Comparison of ENCODE assay signal across 1 cellular context in the genomic region with DNA sequence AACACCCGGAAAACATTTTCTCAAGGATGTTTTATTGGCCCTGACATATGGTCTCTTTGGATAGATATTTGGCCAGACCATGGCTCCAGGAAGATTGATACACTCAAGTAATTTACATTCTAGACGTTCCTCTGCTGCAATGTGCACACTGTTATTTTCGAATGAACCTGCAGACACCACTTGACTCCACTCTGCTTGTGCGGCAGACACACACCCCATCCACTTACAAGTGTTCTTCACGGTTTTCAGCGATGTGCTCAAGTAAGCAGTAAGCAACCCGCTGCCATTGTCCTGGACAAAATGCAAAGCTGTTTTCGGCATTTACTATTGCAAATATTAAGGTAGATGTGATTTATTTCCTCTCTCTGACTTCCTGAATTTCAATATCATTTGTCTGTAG.
TF ChIP-seq lines count a peak whose summit lies in the region.

No MANE protein-coding gene starts in this region.

TF ChIP-seq in GM23338, 12 proteins besides CTCF, POLR2A, EP300 and RAD21 (continued from another document):
- TF ChIP-seq, protein P1, sequence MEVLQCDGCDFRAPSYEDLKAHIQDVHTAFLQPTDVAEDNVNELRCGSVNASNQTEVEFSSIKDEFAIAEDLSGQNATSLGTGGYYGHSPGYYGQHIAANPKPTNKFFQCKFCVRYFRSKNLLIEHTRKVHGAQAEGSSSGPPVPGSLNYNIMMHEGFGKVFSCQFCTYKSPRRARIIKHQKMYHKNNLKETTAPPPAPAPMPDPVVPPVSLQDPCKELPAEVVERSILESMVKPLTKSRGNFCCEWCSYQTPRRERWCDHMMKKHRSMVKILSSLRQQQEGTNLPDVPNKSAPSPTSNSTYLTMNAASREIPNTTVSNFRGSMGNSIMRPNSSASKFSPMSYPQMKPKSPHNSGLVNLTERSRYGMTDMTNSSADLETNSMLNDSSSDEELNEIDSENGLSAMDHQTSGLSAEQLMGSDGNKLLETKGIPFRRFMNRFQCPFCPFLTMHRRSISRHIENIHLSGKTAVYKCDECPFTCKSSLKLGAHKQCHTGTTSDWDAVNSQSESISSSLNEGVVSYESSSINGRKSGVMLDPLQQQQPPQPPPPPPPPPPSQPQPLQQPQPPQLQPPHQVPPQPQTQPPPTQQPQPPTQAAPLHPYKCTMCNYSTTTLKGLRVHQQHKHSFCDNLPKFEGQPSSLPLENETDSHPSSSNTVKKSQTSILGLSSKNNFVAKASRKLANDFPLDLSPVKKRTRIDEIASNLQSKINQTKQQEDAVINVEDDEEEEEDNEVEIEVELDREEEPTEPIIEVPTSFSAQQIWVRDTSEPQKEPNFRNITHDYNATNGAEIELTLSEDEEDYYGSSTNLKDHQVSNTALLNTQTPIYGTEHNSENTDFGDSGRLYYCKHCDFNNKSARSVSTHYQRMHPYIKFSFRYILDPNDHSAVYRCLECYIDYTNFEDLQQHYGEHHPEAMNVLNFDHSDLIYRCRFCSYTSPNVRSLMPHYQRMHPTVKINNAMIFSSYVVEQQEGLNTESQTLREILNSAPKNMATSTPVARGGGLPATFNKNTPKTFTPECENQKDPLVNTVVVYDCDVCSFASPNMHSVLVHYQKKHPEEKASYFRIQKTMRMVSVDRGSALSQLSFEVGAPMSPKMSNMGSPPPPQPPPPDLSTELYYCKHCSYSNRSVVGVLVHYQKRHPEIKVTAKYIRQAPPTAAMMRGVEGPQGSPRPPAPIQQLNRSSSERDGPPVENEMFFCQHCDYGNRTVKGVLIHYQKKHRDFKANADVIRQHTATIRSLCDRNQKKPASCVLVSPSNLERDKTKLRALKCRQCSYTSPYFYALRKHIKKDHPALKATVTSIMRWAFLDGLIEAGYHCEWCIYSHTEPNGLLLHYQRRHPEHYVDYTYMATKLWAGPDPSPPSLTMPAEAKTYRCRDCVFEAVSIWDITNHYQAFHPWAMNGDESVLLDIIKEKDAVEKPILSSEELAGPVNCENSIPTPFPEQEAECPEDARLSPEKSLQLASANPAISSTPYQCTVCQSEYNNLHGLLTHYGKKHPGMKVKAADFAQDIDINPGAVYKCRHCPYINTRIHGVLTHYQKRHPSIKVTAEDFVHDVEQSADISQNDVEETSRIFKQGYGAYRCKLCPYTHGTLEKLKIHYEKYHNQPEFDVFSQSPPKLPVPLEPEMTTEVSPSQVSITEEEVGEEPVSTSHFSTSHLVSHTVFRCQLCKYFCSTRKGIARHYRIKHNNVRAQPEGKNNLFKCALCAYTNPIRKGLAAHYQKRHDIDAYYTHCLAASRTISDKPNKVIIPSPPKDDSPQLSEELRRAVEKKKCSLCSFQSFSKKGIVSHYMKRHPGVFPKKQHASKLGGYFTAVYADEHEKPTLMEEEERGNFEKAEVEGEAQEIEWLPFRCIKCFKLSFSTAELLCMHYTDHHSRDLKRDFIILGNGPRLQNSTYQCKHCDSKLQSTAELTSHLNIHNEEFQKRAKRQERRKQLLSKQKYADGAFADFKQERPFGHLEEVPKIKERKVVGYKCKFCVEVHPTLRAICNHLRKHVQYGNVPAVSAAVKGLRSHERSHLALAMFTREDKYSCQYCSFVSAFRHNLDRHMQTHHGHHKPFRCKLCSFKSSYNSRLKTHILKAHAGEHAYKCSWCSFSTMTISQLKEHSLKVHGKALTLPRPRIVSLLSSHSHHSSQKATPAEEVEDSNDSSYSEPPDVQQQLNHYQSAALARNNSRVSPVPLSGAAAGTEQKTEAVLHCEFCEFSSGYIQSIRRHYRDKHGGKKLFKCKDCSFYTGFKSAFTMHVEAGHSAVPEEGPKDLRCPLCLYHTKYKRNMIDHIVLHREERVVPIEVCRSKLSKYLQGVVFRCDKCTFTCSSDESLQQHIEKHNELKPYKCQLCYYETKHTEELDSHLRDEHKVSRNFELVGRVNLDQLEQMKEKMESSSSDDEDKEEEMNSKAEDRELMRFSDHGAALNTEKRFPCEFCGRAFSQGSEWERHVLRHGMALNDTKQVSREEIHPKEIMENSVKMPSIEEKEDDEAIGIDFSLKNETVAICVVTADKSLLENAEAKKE (CRISPR knock-in tag; IDR thresholded peaks at IDR 0.05): no peak
- TF ChIP-seq JUNB (IDR thresholded peaks at IDR 0.05; ENCODE audit: unreplicated experiment) (no peak), NANOG (IDR thresholded peaks at IDR 0.05; ENCODE audit: borderline replicate concordance) (no peak)
- TF ChIP-seq, protein P2, sequence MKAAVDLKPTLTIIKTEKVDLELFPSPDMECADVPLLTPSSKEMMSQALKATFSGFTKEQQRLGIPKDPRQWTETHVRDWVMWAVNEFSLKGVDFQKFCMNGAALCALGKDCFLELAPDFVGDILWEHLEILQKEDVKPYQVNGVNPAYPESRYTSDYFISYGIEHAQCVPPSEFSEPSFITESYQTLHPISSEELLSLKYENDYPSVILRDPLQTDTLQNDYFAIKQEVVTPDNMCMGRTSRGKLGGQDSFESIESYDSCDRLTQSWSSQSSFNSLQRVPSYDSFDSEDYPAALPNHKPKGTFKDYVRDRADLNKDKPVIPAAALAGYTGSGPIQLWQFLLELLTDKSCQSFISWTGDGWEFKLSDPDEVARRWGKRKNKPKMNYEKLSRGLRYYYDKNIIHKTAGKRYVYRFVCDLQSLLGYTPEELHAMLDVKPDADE (IDR thresholded peaks at IDR 0.05): no peak
